Comparison of ENCODE assay signal across 8 cellular contexts in genomic region chr20:52105573-52106422, GRCh38.
A peak's percentile ranks its signal among the peaks of the same experiment; 100 is the strongest.
DNase-seq lines count a peak whose midpoint lies in the region; ATAC-seq and TF ChIP-seq lines count a peak whose summit lies in the region.

No MANE protein-coding gene starts in this region.

- H3K4me3 ChIP-seq in psoas muscle = peak overlapping the region; percentile 55
- H3K4me3 ChIP-seq in transverse colon = peak overlapping the region in 2 of 4 donors; percentile 27 to 47
- peak overlapping the region in 1 of 4 donors; percentile 49 for H3K4me3 ChIP-seq in adrenal gland

- H3K27me3 ChIP-seq in psoas muscle (ENCODE audit: insufficient read depth in 3 of 3, low read length in 2 of 3) = peaks cover 0 to 40% (median 19%) of the 10 kb centered on the region in 3 donors
- peaks cover 36% of the 10 kb centered on the region for H3K27me3 ChIP-seq in transverse colon
- H3K27me3 ChIP-seq in adrenal gland = peaks cover 32% of the 10 kb centered on the region

- CTCF ChIA-PET in GM10248 (lab: Yijun Ruan, JAX) = interaction anchor here (1.2 kb wide), 1 partner anchor 11 kb away, joined by 3 read pairs; no protein-coding TSS in a partner anchor
- CTCF ChIA-PET in activated CD8-positive, alpha-beta T cell treated with anti-CD3 and anti-CD28 coated beads for 36 hours (lab: Charles Lee) = interaction anchor here (0.7 to 1.9 kb wide), 5 partner anchors 8 to 466 kb away, joined by 3 to 8 read pairs (median 3); no protein-coding TSS in a partner anchor

- intact Hi-C loops in activated CD8-positive, alpha-beta T cell treated with anti-CD3 and anti-CD28 coated beads for 36 hours (cut with micrococcal nuclease) = no loop called here
- intact Hi-C loops in psoas muscle (cut with DNase I) = no loop called here
- intact Hi-C loops in transverse colon (cut with DNase I; ENCODE audit: low total_unique reads) = no loop called here
- intact Hi-C loops in adrenal gland (cut with DNase I) = no loop called here

- no peaks in the 10 kb centered on the region for H3K9me3 Mint-ChIP-seq in activated CD8-positive, alpha-beta T cell treated with anti-CD3 and anti-CD28 coated beads for 36 hours

- TF ChIP-seq EP300 in transverse colon (IDR thresholded peaks at IDR 0.05; ENCODE audit: low read depth) = no peak

- peak; percentile 77 for ATAC-seq in activated CD8-positive, alpha-beta T cell treated with anti-CD3 and anti-CD28 coated beads for 36 hours
- ATAC-seq in psoas muscle = no peak

- H3K36me3 ChIP-seq in psoas muscle (ENCODE audit: insufficient read depth in 1 of 2, low read depth in 1 of 2) = no peaks in the 10 kb centered on the region
- no peaks in the 10 kb centered on the region for H3K36me3 ChIP-seq in transverse colon
- no peaks in the 10 kb centered on the region for H3K36me3 ChIP-seq in adrenal gland (replicated peaks in 1 of 2)

- H3K9me3 ChIP-seq in psoas muscle = no peaks in the 10 kb centered on the region
- no peaks in the 10 kb centered on the region for H3K9me3 ChIP-seq in transverse colon
- H3K9me3 ChIP-seq in adrenal gland (replicated peaks in 1 of 3) = no peaks in the 10 kb centered on the region

- H3K27ac Mint-ChIP-seq in activated CD8-positive, alpha-beta T cell treated with anti-CD3 and anti-CD28 coated beads for 36 hours = no peak overlapping the region

- H3K27ac ChIP-seq in psoas muscle (no peak overlapping the region), transverse colon (no peak overlapping the region), adrenal gland (no peak overlapping the region)

- WGBS in psoas muscle, 3 donors = 3 to 5% (median 4%) methylated on average over 39 of the region's 39 CpGs
- 0 to 17% methylated on average over 1 to 20 of the region's 39 CpGs for WGBS in transverse colon (ENCODE audit: low coverage in 1 of 2), 2 donors
- WGBS in adrenal gland, 4 donors = 4 to 8% (median 6%) methylated on average over 23 to 39 of the region's 39 CpGs

- in situ Hi-C loops in transverse colon (cut with MboI; ENCODE audit: low pct_ligation_motif_present in 1 of 4, low pct_unique_long_range_greater_than_20kb in 1 of 4, low sequenced_read_pairs in 3 of 4) = loop anchor here in 1 of 4 donors (25.0 kb wide), 1 partner anchor 282 kb away; no protein-coding TSS in a partner anchor

- TF ChIP-seq CTCF in GM10248 (IDR thresholded peaks at IDR 0.05; ENCODE audit: control extremely low read depth, extremely low read depth, low read depth, missing control alignments) (peak; percentile 24), psoas muscle (IDR thresholded peaks at IDR 0.05) (no peak), transverse colon (IDR thresholded peaks at IDR 0.05) (no peak), adrenal gland (IDR thresholded peaks at IDR 0.05) (no peak)
- peak; percentile 41 for TF ChIP-seq CTCF in activated CD8-positive, alpha-beta T cell treated with anti-CD3 and anti-CD28 coated beads for 36 hours (IDR thresholded peaks at IDR 0.05)

- peaks cover 37% of the 10 kb centered on the region for H3K27me3 Mint-ChIP-seq in activated CD8-positive, alpha-beta T cell treated with anti-CD3 and anti-CD28 coated beads for 36 hours

- no peak for DNase-seq in GM10248 (ENCODE audit: extremely low spot score)
- peak; percentile 60 for DNase-seq in activated CD8-positive, alpha-beta T cell treated with anti-CD3 and anti-CD28 coated beads for 36 hours
- DNase-seq in glomerular visceral epithelial cell (ENCODE audit: extremely low spot score) = peak; percentile 24
- DNase-seq in psoas muscle = no peak
- no peak for DNase-seq in transverse colon
- no peak for DNase-seq in COLO668 (lab: John Stamatoyannopoulos, UW; ENCODE audit: unreplicated experiment)
- DNase-seq in adrenal gland = no peak
- DNase-seq in T1000 (lab: John Stamatoyannopoulos, UW) = no peak

- TF ChIP-seq POLR2A in transverse colon (IDR thresholded peaks at IDR 0.05) (no peak), adrenal gland (IDR thresholded peaks at IDR 0.05) (no peak)

- POLR2A ChIA-PET in GM10248 (lab: Yijun Ruan, JAX) = no interaction called here
- POLR2A ChIA-PET in activated CD8-positive, alpha-beta T cell treated with anti-CD3 and anti-CD28 coated beads for 36 hours (lab: Charles Lee) = no interaction called here

- H3K4me1 ChIP-seq in psoas muscle = peaks cover 14% of the 10 kb centered on the region
- H3K4me1 ChIP-seq in transverse colon = peaks cover 12 to 25% (median 20%) of the 10 kb centered on the region in 4 donors
- H3K4me1 ChIP-seq in adrenal gland (replicated peaks in 1 of 2) = peaks cover 13 to 27% of the 10 kb centered on the region in 2 donors

- H3K4me3 Mint-ChIP-seq in activated CD8-positive, alpha-beta T cell treated with anti-CD3 and anti-CD28 coated beads for 36 hours = peak overlapping the region; percentile 44

- H3K4me1 Mint-ChIP-seq in activated CD8-positive, alpha-beta T cell treated with anti-CD3 and anti-CD28 coated beads for 36 hours (ENCODE audit: low read depth) = peaks cover 20% of the 10 kb centered on the region

- no peaks in the 10 kb centered on the region for H3K36me3 Mint-ChIP-seq in activated CD8-positive, alpha-beta T cell treated with anti-CD3 and anti-CD28 coated beads for 36 hours (ENCODE audit: low read depth)

Comparison
In these comparisons a context has a peak if more than half of its experiments do, and no peak if none do; other contexts are left out.
1. DNase-seq: peak in activated CD8-positive, alpha-beta T cell treated with anti-CD3 and anti-CD28 coated beads for 36 hours (single experiment) and glomerular visceral epithelial cell (single experiment); none in GM10248 (single experiment), psoas muscle (0 of 2), transverse colon (single experiment), COLO668 (single experiment), adrenal gland (0 of 7) and T1000 (single experiment).
2. CTCF ChIP-seq: peak in GM10248 (single experiment) and activated CD8-positive, alpha-beta T cell treated with anti-CD3 and anti-CD28 coated beads for 36 hours (single experiment); none in psoas muscle (single experiment), transverse colon (0 of 5) and adrenal gland (0 of 6).